ENCODE assay signal across 11 cellular contexts in genomic region chr2:227364585-227365263, GRCh38. TPM values are rescaled to one million over a fixed set of nuclear protein-coding genes. Genes with fewer than 3 reads are reported as not detected.
DNase-seq lines count a peak whose midpoint lies in the region; ATAC-seq, FAIRE-seq and TF ChIP-seq lines count a peak whose summit lies in the region.
"Not testable (repeated sequence)": the region's sequence is repeated elsewhere in the genome, so short reads cannot be mapped to it uniquely, and the experiment has no call there.
"Had no signal": no experiment of that assay in that cellular context is flagged by ENCODE, and none has a peak within 500 bp of the region (broad histone marks: within the 10 kb centered on the region; RNA-seq: fewer than 3 reads in every experiment).

No MANE protein-coding gene starts in this region.

- not testable (repeated sequence) for H3K27me3 Mint-ChIP-seq in dendritic cell treated with granulocyte-macrophage colony-stimulating factor and Interleukin-4, amounts not matched to agents 40 ng/mL and 50 ng/mL, for 4 days; glutamatergic neuron (ENCODE audit: unreplicated experiment); neural progenitor cell (ENCODE audit: insufficient read depth, low read depth)

- H3K27ac ChIP-seq in A549: peak overlapping the region; percentile 80
- peak overlapping the region; percentile 58 for H3K27ac ChIP-seq in ascending aorta
- not testable (repeated sequence) for H3K27ac ChIP-seq in neural progenitor cell
- H3K27ac ChIP-seq in temporal lobe (ENCODE audit: low read depth, low read length): peak overlapping the region; percentile 66

- CTCF ChIA-PET in A549 (lab: Yijun Ruan, JAX): interaction anchor here (0.6 kb wide), 1 partner anchor 25 kb away, joined by 3 read pairs; no protein-coding TSS in a partner anchor

- TF ChIP-seq RAD21 in A549 (conservative IDR thresholded peaks at IDR 0.05 in 1 of 2, IDR thresholded peaks at IDR 0.05 in 1 of 2): not testable (repeated sequence)

- not testable (repeated sequence) for TF ChIP-seq EP300 in A549 (IDR thresholded peaks at IDR 0.05)

- H3K36me3 ChIP-seq in ascending aorta, neural progenitor cell: not testable (repeated sequence)

- 88% methylated on average over 11 of the region's 11 CpGs for WGBS in A549 (ENCODE audit: missing lambda C conversion rate)

- not testable (repeated sequence) for H3K9me3 ChIP-seq in A549; ascending aorta; neural progenitor cell (ENCODE audit: low read depth)

- not testable (repeated sequence) for H3K4me3 Mint-ChIP-seq in dendritic cell treated with granulocyte-macrophage colony-stimulating factor and Interleukin-4, amounts not matched to agents 40 ng/mL and 50 ng/mL, for 4 days; neural progenitor cell
- peak overlapping the region; percentile 38 for H3K4me3 Mint-ChIP-seq in glutamatergic neuron (ENCODE audit: unreplicated experiment)

- not testable (repeated sequence) for DNase-seq in A549 (ENCODE audit: low read depth in 1 of 2, low spot score in 1 of 2); ascending aorta (ENCODE audit: low spot score in 2 of 2); glutamatergic neuron; neural progenitor cell (ENCODE audit: low spot score)
- peak; percentile 14 for DNase-seq in DMS 273 (lab: John Stamatoyannopoulos, UW; ENCODE audit: unreplicated experiment)
- DNase-seq in NCI-H526 (lab: John Stamatoyannopoulos, UW): peak; percentile 34 to 72

- peaks cover 31% of the 10 kb centered on the region for H3K4me1 Mint-ChIP-seq in dendritic cell treated with granulocyte-macrophage colony-stimulating factor and Interleukin-4, amounts not matched to agents 40 ng/mL and 50 ng/mL, for 4 days (ENCODE audit: low read depth)
- H3K4me1 Mint-ChIP-seq in glutamatergic neuron (ENCODE audit: low read depth, unreplicated experiment): peaks cover 10% of the 10 kb centered on the region
- H3K4me1 Mint-ChIP-seq in neural progenitor cell: not testable (repeated sequence)

- not testable (repeated sequence) for TF ChIP-seq CTCF in A549 (IDR thresholded peaks at IDR 0.05); ascending aorta (IDR thresholded peaks at IDR 0.05); glutamatergic neuron (IDR thresholded peaks at IDR 0.05; ENCODE audit: partially characterized antibody, unreplicated experiment); neural progenitor cell (IDR thresholded peaks at IDR 0.05)

- H3K4me1 ChIP-seq in A549 (peaks cover 57% of the 10 kb centered on the region), ascending aorta (peaks cover 0 to 22% of the 10 kb centered on the region in 2 donors)
- H3K4me1 ChIP-seq in neural progenitor cell: not testable (repeated sequence)

- not testable (repeated sequence) for H3K79me2 ChIP-seq in neural progenitor cell (ENCODE audit: low read depth)

- not testable (repeated sequence) for TF ChIP-seq POLR2A in A549 (IDR thresholded peaks at IDR 0.05; ENCODE audit: low read length)

- not testable (repeated sequence) for H3K4me2 ChIP-seq in A549, neural progenitor cell

- ATAC-seq in A549: not testable (repeated sequence)

- H3K4me3 ChIP-seq in A549, ascending aorta, neural progenitor cell: not testable (repeated sequence)

- H4K20me1 ChIP-seq in neural progenitor cell (ENCODE audit: low read depth): not testable (repeated sequence)

- not testable (repeated sequence) for H3K9me3 Mint-ChIP-seq in dendritic cell treated with granulocyte-macrophage colony-stimulating factor and Interleukin-4, amounts not matched to agents 40 ng/mL and 50 ng/mL, for 4 days; glutamatergic neuron (ENCODE audit: unreplicated experiment); neural progenitor cell

- FAIRE-seq in A549 (lab: Jason Lieb, UNC): not testable (repeated sequence)

- peak overlapping the region; percentile 9 for H3K27ac Mint-ChIP-seq in dendritic cell treated with granulocyte-macrophage colony-stimulating factor and Interleukin-4, amounts not matched to agents 40 ng/mL and 50 ng/mL, for 4 days
- not testable (repeated sequence) for H3K27ac Mint-ChIP-seq in glutamatergic neuron (ENCODE audit: unreplicated experiment)
- peak overlapping the region; percentile 63 for H3K27ac Mint-ChIP-seq in neural progenitor cell

- not testable (repeated sequence) for H3K9ac ChIP-seq in neural progenitor cell

- H2AFZ ChIP-seq in neural progenitor cell (replicated peaks): not testable (repeated sequence)

- not testable (repeated sequence) for H3F3A ChIP-seq in neural progenitor cell (ENCODE audit: low read depth)

- POLR2A ChIA-PET in A549 (lab: Yijun Ruan, JAX): not testable (repeated sequence)

- peaks cover 14% of the 10 kb centered on the region for H3K36me3 Mint-ChIP-seq in dendritic cell treated with granulocyte-macrophage colony-stimulating factor and Interleukin-4, amounts not matched to agents 40 ng/mL and 50 ng/mL, for 4 days (ENCODE audit: low read depth)
- H3K36me3 Mint-ChIP-seq in glutamatergic neuron (ENCODE audit: unreplicated experiment); neural progenitor cell: not testable (repeated sequence)

- not testable (repeated sequence) for H3K27me3 ChIP-seq in ascending aorta, neural progenitor cell

- intact Hi-C loops in ascending aorta (cut with DNase I): loop anchor here (5.0 kb wide), 1 partner anchor 453 kb away; no protein-coding TSS in a partner anchor
- intact Hi-C loops in dendritic cell treated with granulocyte-macrophage colony-stimulating factor and Interleukin-4, amounts not matched to agents 40 ng/mL and 50 ng/mL, for 4 days (cut with micrococcal nuclease): loop anchor here (5.0 kb wide), 2 partner anchors 37 to 108 kb away; partner anchors contain the start of genes AGFG1 and MFF

RNA-seq across cellular contexts. Expression of gene TM4SF20, which starts 14.4 kb away (rescaled TPM):
- polyA plus RNA-seq in A549 (2011; rRNA removed) (136 and 160 TPM in 2 replicates), A549 (2017; fragmentation: RNase III; extraction: RNeasy Plus Mini Kit Qiagen cat#74134 plus additional on column Dnase treatment) (37.5 to 59.3 TPM (median 42.7 TPM) in 3 replicates)
- polyA plus RNA-seq in A549 (2012; cell fraction: cytosol; rRNA removed): 12.5 and 15.3 TPM in 2 replicates
- polyA plus RNA-seq in A549 (2012; cell fraction: nucleus; rRNA removed): 4.3 and 6.4 TPM in 2 replicates
- polyA minus RNA-seq in A549 (2011; rRNA and poly(A)+ RNA removed): 47.5 and 54.8 TPM in 2 replicates
- total RNA-seq in ascending aorta (not detected), glutamatergic neuron (ENCODE audit: unreplicated experiment) (not detected), neural progenitor cell (ENCODE audit: low replicate concordance) (not detected in 2 replicates), temporal lobe (not detected)
- total RNA-seq: GM23338, PC-9, SJSA1 had no signal
- polyA plus RNA-seq: GM23338 had no signal

RNA-seq across cellular contexts. Expression of gene SCYGR1, which starts 23.0 kb away (rescaled TPM):
- not detected in 2 replicates for polyA plus RNA-seq in A549 (2011; rRNA removed)
- not detected in 2 replicates for polyA plus RNA-seq in A549 (2012; cell fraction: cytosol; rRNA removed)
- not detected in 2 replicates for polyA plus RNA-seq in A549 (2012; cell fraction: nucleus; rRNA removed)
- not detected in 3 replicates for polyA plus RNA-seq in A549 (2017; fragmentation: RNase III; extraction: RNeasy Plus Mini Kit Qiagen cat#74134 plus additional on column Dnase treatment)
- polyA minus RNA-seq in A549 (2011; rRNA and poly(A)+ RNA removed): not detected in 2 replicates
- not detected for total RNA-seq in ascending aorta
- total RNA-seq in glutamatergic neuron (ENCODE audit: unreplicated experiment): not detected
- not detected in 2 replicates for total RNA-seq in neural progenitor cell (ENCODE audit: low replicate concordance)
- total RNA-seq in temporal lobe: not detected
- total RNA-seq: GM23338, PC-9, SJSA1 had no signal
- polyA plus RNA-seq: GM23338 had no signal

RNA-seq across cellular contexts. Expression of gene MFF, which starts 39.7 kb away (rescaled TPM):
- 223 and 252 TPM in 2 replicates for polyA plus RNA-seq in A549 (2011; rRNA removed)
- polyA plus RNA-seq in A549 (2012; cell fraction: cytosol; rRNA removed): 72.1 and 79.1 TPM in 2 replicates
- 37.0 and 59.3 TPM in 2 replicates for polyA plus RNA-seq in A549 (2012; cell fraction: nucleus; rRNA removed)
- polyA plus RNA-seq in A549 (2017; fragmentation: RNase III; extraction: RNeasy Plus Mini Kit Qiagen cat#74134 plus additional on column Dnase treatment): 129 to 141 TPM (median 135 TPM) in 3 replicates
- 73.6 and 76.5 TPM in 2 replicates for polyA minus RNA-seq in A549 (2011; rRNA and poly(A)+ RNA removed)
- total RNA-seq in ascending aorta: 65.9 TPM
- 108 TPM for total RNA-seq in glutamatergic neuron (ENCODE audit: unreplicated experiment)
- 118 and 159 TPM in 2 replicates for total RNA-seq in neural progenitor cell (ENCODE audit: low replicate concordance)
- total RNA-seq in temporal lobe: 81.9 TPM
